ENCODE assay signal across 11 cellular contexts in genomic region chr1:246795094-246795671, GRCh38.
DNase-seq lines count a peak whose midpoint lies in the region; ATAC-seq and TF ChIP-seq lines count a peak whose summit lies in the region.
"Had no signal": no experiment of that assay in that cellular context is flagged by ENCODE, and none has a peak within 500 bp of the region (broad histone marks: within the 10 kb centered on the region; RNA-seq: fewer than 3 reads in every experiment).

No MANE protein-coding gene starts in this region.

- no peak for TF ChIP-seq CTCF in heart right ventricle (IDR thresholded peaks at IDR 0.05)
- no peak for TF ChIP-seq CTCF in progenitor cell of endocrine pancreas (IDR thresholded peaks at IDR 0.05; ENCODE audit: unreplicated experiment)

- intact Hi-C loops in heart right ventricle (cut with DNase I) = no loop called here

- peak in 6 of 8 donors; percentile 16 to 53 (median 30) for ATAC-seq in heart right ventricle
- ATAC-seq in HG03045 (IDR thresholded peaks at IDR 0.05; ENCODE audit: unreplicated experiment) = no peak

- no peaks in the 10 kb centered on the region for H3K9me3 ChIP-seq in heart right ventricle

- WGBS in heart right ventricle, 2 donors = 69 to 70% methylated on average over 23 of the region's 23 CpGs

- DNase-seq in NCI-H1417 (lab: John Stamatoyannopoulos, UW) (peak; percentile 47 to 65 (median 52)), NCI-H1417 treated with DMSO at 0.1 percent for 48 hours (lab: John Stamatoyannopoulos, UW) (no peak), NCI-H510A (lab: John Stamatoyannopoulos, UW) (peak; percentile 61), heart right ventricle (no peak), progenitor cell of endocrine pancreas (ENCODE audit: low spot score, unreplicated experiment) (no peak), ecto neural progenitor cell (ENCODE audit: low spot score) (no peak), inferior parietal cortex (ENCODE audit: extremely low spot score) (no peak)
- DNase-seq: 8988T; activated naive CD4-positive, alpha-beta T cell treated with anti-CD3 and anti-CD28 coated beads, Interleukin-2, amount 10 ng/mL, durations not matched to agents 7 days and 5 days had no signal

- peaks cover 3% of the 10 kb centered on the region for H3K9me3 Mint-ChIP-seq in progenitor cell of endocrine pancreas (ENCODE audit: low read depth)
- H3K9me3 Mint-ChIP-seq: activated naive CD4-positive, alpha-beta T cell treated with anti-CD3 and anti-CD28 coated beads, Interleukin-2, amount 10 ng/mL, durations not matched to agents 7 days and 5 days had no signal

- no peak overlapping the region for H3K4me3 Mint-ChIP-seq in progenitor cell of endocrine pancreas (ENCODE audit: low read depth)
- H3K4me3 Mint-ChIP-seq: activated naive CD4-positive, alpha-beta T cell treated with anti-CD3 and anti-CD28 coated beads, Interleukin-2, amount 10 ng/mL, durations not matched to agents 7 days and 5 days had no signal

- H3K27me3 Mint-ChIP-seq in progenitor cell of endocrine pancreas = peaks cover 5% of the 10 kb centered on the region
- H3K27me3 Mint-ChIP-seq: activated naive CD4-positive, alpha-beta T cell treated with anti-CD3 and anti-CD28 coated beads, Interleukin-2, amount 10 ng/mL, durations not matched to agents 7 days and 5 days had no signal

- peaks cover 0 to 29% (median 12%) of the 10 kb centered on the region in 9 donors for H3K4me1 ChIP-seq in heart right ventricle

- no peak overlapping the region for H3K4me3 ChIP-seq in heart right ventricle
- H3K4me3 ChIP-seq: SK-N-MC had no signal

- H3K27me3 ChIP-seq in heart right ventricle = peaks cover 0 to 4% (median 0%) of the 10 kb centered on the region in 7 donors

- no peaks in the 10 kb centered on the region for H3K36me3 ChIP-seq in heart right ventricle

- peaks cover 3% of the 10 kb centered on the region for H3K36me3 Mint-ChIP-seq in progenitor cell of endocrine pancreas (ENCODE audit: insufficient read depth)
- H3K36me3 Mint-ChIP-seq: activated naive CD4-positive, alpha-beta T cell treated with anti-CD3 and anti-CD28 coated beads, Interleukin-2, amount 10 ng/mL, durations not matched to agents 7 days and 5 days had no signal

- H3K4me1 Mint-ChIP-seq in progenitor cell of endocrine pancreas (ENCODE audit: low read depth) = peaks cover 13% of the 10 kb centered on the region
- H3K4me1 Mint-ChIP-seq: activated naive CD4-positive, alpha-beta T cell treated with anti-CD3 and anti-CD28 coated beads, Interleukin-2, amount 10 ng/mL, durations not matched to agents 7 days and 5 days had no signal

- H3K27ac Mint-ChIP-seq in progenitor cell of endocrine pancreas = peak overlapping the region; percentile 56
- H3K27ac Mint-ChIP-seq: activated naive CD4-positive, alpha-beta T cell treated with anti-CD3 and anti-CD28 coated beads, Interleukin-2, amount 10 ng/mL, durations not matched to agents 7 days and 5 days had no signal

- H3K27ac ChIP-seq in heart right ventricle = peak overlapping the region in 2 of 10 donors; percentile 6 to 58
- H3K27ac ChIP-seq: SK-N-MC had no signal

Comparison
In these comparisons a context has a peak if more than half of its experiments do, and no peak if none do; other contexts are left out.
1. DNase-seq: peak in NCI-H1417 (3 of 3) and NCI-H510A (single experiment); none in NCI-H1417 treated with DMSO at 0.1 percent for 48 hours (single experiment), heart right ventricle (0 of 2), progenitor cell of endocrine pancreas (single experiment), ecto neural progenitor cell (single experiment) and inferior parietal cortex (single experiment).